In genomic region chr10:132205650-132206376, GRCh38 we compare ENCODE assay signal across 26 cellular contexts.
"Had no signal": no experiment of that assay in that cellular context is flagged by ENCODE, and none has a peak within 500 bp of the region (broad histone marks: within the 10 kb centered on the region; RNA-seq: fewer than 3 reads in every experiment).

No MANE protein-coding gene starts in this region.

- ATAC-seq: activated CD4-positive, CD25-positive, alpha-beta regulatory T cell treated with anti-CD3 and anti-CD28 coated beads, Interleukin-2, amount 50 U/mL, for 24 hours; gastroesophageal sphincter; left colon; mucosa of descending colon; natural killer cell treated with Interleukin-12 subunit alpha and Interleukin-12 subunit beta and Interleukin-15 and Interleukin-18, amount 100 ng/mL, for 72 hours; upper lobe of right lung had no signal

- H3K9me3 Mint-ChIP-seq: natural killer cell treated with Interleukin-12 subunit alpha and Interleukin-12 subunit beta and Interleukin-15 and Interleukin-18, amount 100 ng/mL, for 72 hours had no signal

- H3K4me3 ChIP-seq: colonic mucosa, gastroesophageal sphincter, heart right ventricle, mucosa of descending colon, smooth muscle cell, suprapubic skin, tibial artery, upper lobe of right lung had no signal

- H3K9me3 ChIP-seq: colonic mucosa, gastroesophageal sphincter, heart right ventricle, mucosa of descending colon, suprapubic skin, tibial artery, upper lobe of right lung had no signal

- DNase-seq: activated CD4-positive, alpha-beta T cell treated with anti-CD3 and anti-CD28 coated beads for 48 hours; activated CD4-positive, alpha-beta T cell treated with anti-CD3 and anti-CD28 coated beads, Interleukin-2, amount 50 U/mL, for 48 hours; activated CD8-positive, alpha-beta memory T cell treated with anti-CD3 and anti-CD28 coated beads for 24 hours; activated effector memory CD4-positive, alpha-beta T cell treated with Interleukin-2 at 50 U/mL for 16 hours; activated naive CD4-positive, alpha-beta T cell treated with Interleukin-2 at 50 U/mL for 16 hours; cerebellar nuclear complex; colonic mucosa; effector memory CD4-positive, alpha-beta T cell; left colon; stimulated activated CD4-positive, alpha-beta T cell treated with anti-CD3 and anti-CD28 coated beads, Interleukin-15, amount 100 ng/mL, for 24 hours; stimulated activated naive CD4-positive, alpha-beta T cell; tibial artery; upper lobe of right lung; WERI-Rb-1 had no signal

- H3K27ac Mint-ChIP-seq: activated naive CD8-positive, alpha-beta T cell; natural killer cell treated with Interleukin-12 subunit alpha and Interleukin-12 subunit beta and Interleukin-15 and Interleukin-18, amount 100 ng/mL, for 72 hours; progenitor cell of endocrine pancreas had no signal

- H3K36me3 ChIP-seq: colonic mucosa, gastroesophageal sphincter, suprapubic skin, upper lobe of right lung had no signal

- H3K4me3 Mint-ChIP-seq: activated naive CD8-positive, alpha-beta T cell; natural killer cell treated with Interleukin-12 subunit alpha and Interleukin-12 subunit beta and Interleukin-15 and Interleukin-18, amount 100 ng/mL, for 72 hours had no signal

- H3K36me3 Mint-ChIP-seq: activated naive CD8-positive, alpha-beta T cell; natural killer cell treated with Interleukin-12 subunit alpha and Interleukin-12 subunit beta and Interleukin-15 and Interleukin-18, amount 100 ng/mL, for 72 hours had no signal

- H3K27me3 ChIP-seq: colonic mucosa, gastroesophageal sphincter, heart right ventricle, suprapubic skin, tibial artery, upper lobe of right lung had no signal

- H3K27ac ChIP-seq: colonic mucosa, gastroesophageal sphincter, suprapubic skin, tibial artery, upper lobe of right lung, WERI-Rb-1 had no signal

- H3K27me3 Mint-ChIP-seq: activated naive CD8-positive, alpha-beta T cell; natural killer cell treated with Interleukin-12 subunit alpha and Interleukin-12 subunit beta and Interleukin-15 and Interleukin-18, amount 100 ng/mL, for 72 hours; progenitor cell of endocrine pancreas had no signal

- H3K4me2 ChIP-seq: smooth muscle cell had no signal

- H3K4me1 ChIP-seq: colonic mucosa, gastroesophageal sphincter, suprapubic skin, tibial artery, upper lobe of right lung had no signal

- FAIRE-seq: bronchial epithelial cell, islet of Langerhans, TTC549 had no signal
